ENCODE assay signal across 20 cellular contexts in genomic region chr1:226148121-226148648, GRCh38. TPM values are rescaled to one million over a fixed set of nuclear protein-coding genes. Genes with fewer than 3 reads are reported as not detected.
DNase-seq lines count a peak whose midpoint lies in the region; ATAC-seq and TF ChIP-seq lines count a peak whose summit lies in the region.
"Had no signal": no experiment of that assay in that cellular context is flagged by ENCODE, and none has a peak within 500 bp of the region (broad histone marks: within the 10 kb centered on the region; RNA-seq: fewer than 3 reads in every experiment).

No MANE protein-coding gene starts in this region.

- H3K27ac Mint-ChIP-seq in activated naive CD8-positive, alpha-beta T cell: peak overlapping the region; percentile 67
- no peak overlapping the region for H3K27ac Mint-ChIP-seq in activated naive CD8-positive, alpha-beta T cell treated with anti-CD3 and anti-CD28 coated beads, Interleukin-2, amount 50 U/mL, for 24 hours
- H3K27ac Mint-ChIP-seq in activated B cell treated with CpG ODN at 0.5 μM for 24 hours: peak overlapping the region; percentile 46

- no peak for ATAC-seq in activated naive CD8-positive, alpha-beta T cell treated with anti-CD3 and anti-CD28 coated beads, Interleukin-2, amount 50 U/mL, for 24 hours
- ATAC-seq in HG02678 (IDR thresholded peaks at IDR 0.05; ENCODE audit: unreplicated experiment) (peak; percentile 62), activated B cell treated with CpG ODN at 0.5 μM for 24 hours (ENCODE audit: low read depth) (no peak)

- POLR2A ChIA-PET in activated B cell treated with CpG ODN at 0.5 μM for 24 hours (lab: Charles Lee): interaction anchor here (2.5 kb wide), 1 partner anchor 15 kb away, joined by 10 read pairs; no protein-coding TSS in a partner anchor

- H3K9me3 Mint-ChIP-seq in activated naive CD8-positive, alpha-beta T cell (ENCODE audit: low read depth): no peaks in the 10 kb centered on the region
- no peaks in the 10 kb centered on the region for H3K9me3 Mint-ChIP-seq in activated naive CD8-positive, alpha-beta T cell treated with anti-CD3 and anti-CD28 coated beads, Interleukin-2, amount 50 U/mL, for 24 hours
- no peaks in the 10 kb centered on the region for H3K9me3 Mint-ChIP-seq in activated B cell treated with CpG ODN at 0.5 μM for 24 hours
- H3K9me3 Mint-ChIP-seq: CD4-positive, CD25-positive, alpha-beta regulatory T cell had no signal

- CTCF ChIA-PET in activated B cell treated with CpG ODN at 0.5 μM for 24 hours (lab: Charles Lee): interaction anchor here (1.0 to 3.0 kb wide), 2 partner anchors 23 to 83 kb away, joined by 3 to 23 read pairs; no protein-coding TSS in a partner anchor

- DNase-seq in activated naive CD8-positive, alpha-beta T cell treated with anti-CD3 and anti-CD28 coated beads, Interleukin-2, amount 50 U/mL, for 24 hours: no peak
- DNase-seq in activated B cell treated with CpG ODN at 0.5 μM for 24 hours (no peak), NCI-H2196 (lab: John Stamatoyannopoulos, UW; ENCODE audit: unreplicated experiment) (no peak), tibial artery (no peak), D341Med (ENCODE audit: low spot score) (no peak), NK-92 (lab: John Stamatoyannopoulos, UW; ENCODE audit: unreplicated experiment) (no peak)
- DNase-seq: 8988T; BE2C; Caco-2; CD4-positive, CD25-positive, alpha-beta regulatory T cell; DMS153; GF-D8; NCI-H1436; NCI-H2029; NCI-H446 treated with DMSO at 0.1 percent for 48 hours; SHP77 had no signal

- no peaks in the 10 kb centered on the region for H3K4me1 ChIP-seq in tibial artery
- H3K4me1 ChIP-seq: BE2C, Caco-2 had no signal

- TF ChIP-seq CTCF in activated B cell treated with CpG ODN at 0.5 μM for 24 hours (IDR thresholded peaks at IDR 0.05): no peak
- no peak for TF ChIP-seq CTCF in tibial artery (IDR thresholded peaks at IDR 0.05)

- no peak overlapping the region for H3K4me3 ChIP-seq in tibial artery
- H3K4me3 ChIP-seq: SK-N-MC had no signal

- H3K27me3 ChIP-seq in tibial artery: no peaks in the 10 kb centered on the region
- H3K27me3 ChIP-seq: BE2C had no signal

- H3K27ac ChIP-seq in tibial artery: no peak overlapping the region
- H3K27ac ChIP-seq: KMS-11, SK-N-MC had no signal

- H3K36me3 ChIP-seq in tibial artery: peaks cover 57 to 81% (median 78%) of the 10 kb centered on the region in 3 donors

- no peaks in the 10 kb centered on the region for H3K9me3 ChIP-seq in tibial artery
- H3K9me3 ChIP-seq: BE2C, Caco-2 had no signal

- intact Hi-C loops in activated B cell treated with CpG ODN at 0.5 μM for 24 hours (cut with micrococcal nuclease): loop anchor here (2.0 kb wide), 1 partner anchor 15 kb away; no protein-coding TSS in a partner anchor
- intact Hi-C loops in tibial artery (cut with DNase I; ENCODE audit: low total_unique reads): no loop called here

- no peaks in the 10 kb centered on the region for H3K4me1 Mint-ChIP-seq in activated naive CD8-positive, alpha-beta T cell (ENCODE audit: low read depth)
- no peaks in the 10 kb centered on the region for H3K4me1 Mint-ChIP-seq in activated naive CD8-positive, alpha-beta T cell treated with anti-CD3 and anti-CD28 coated beads, Interleukin-2, amount 50 U/mL, for 24 hours
- H3K4me1 Mint-ChIP-seq in activated B cell treated with CpG ODN at 0.5 μM for 24 hours: peaks cover 31% of the 10 kb centered on the region

- H3K27me3 Mint-ChIP-seq in activated naive CD8-positive, alpha-beta T cell: no peaks in the 10 kb centered on the region
- H3K27me3 Mint-ChIP-seq in activated naive CD8-positive, alpha-beta T cell treated with anti-CD3 and anti-CD28 coated beads, Interleukin-2, amount 50 U/mL, for 24 hours: no peaks in the 10 kb centered on the region
- H3K27me3 Mint-ChIP-seq in activated B cell treated with CpG ODN at 0.5 μM for 24 hours: no peaks in the 10 kb centered on the region
- H3K27me3 Mint-ChIP-seq: CD4-positive, CD25-positive, alpha-beta regulatory T cell had no signal

- no peak overlapping the region for H3K4me3 Mint-ChIP-seq in activated naive CD8-positive, alpha-beta T cell
- H3K4me3 Mint-ChIP-seq in activated naive CD8-positive, alpha-beta T cell treated with anti-CD3 and anti-CD28 coated beads, Interleukin-2, amount 50 U/mL, for 24 hours: no peak overlapping the region
- no peak overlapping the region for H3K4me3 Mint-ChIP-seq in activated B cell treated with CpG ODN at 0.5 μM for 24 hours
- H3K4me3 Mint-ChIP-seq: CD4-positive, CD25-positive, alpha-beta regulatory T cell had no signal

- H3K36me3 Mint-ChIP-seq in activated naive CD8-positive, alpha-beta T cell: peaks cover 7% of the 10 kb centered on the region
- peaks cover 35% of the 10 kb centered on the region for H3K36me3 Mint-ChIP-seq in activated naive CD8-positive, alpha-beta T cell treated with anti-CD3 and anti-CD28 coated beads, Interleukin-2, amount 50 U/mL, for 24 hours (ENCODE audit: low read depth)
- H3K36me3 Mint-ChIP-seq in activated B cell treated with CpG ODN at 0.5 μM for 24 hours (ENCODE audit: low read depth): peaks cover 75% of the 10 kb centered on the region

RNA-seq across cellular contexts. Expression of gene ACBD3, which starts 38.4 kb away (rescaled TPM):
- total RNA-seq in activated B cell treated with CpG ODN at 0.5 μM for 24 hours: 38.6 and 41.4 TPM in 2 replicates
